12 cellular contexts compared by ENCODE assay signal in the genomic region with DNA sequence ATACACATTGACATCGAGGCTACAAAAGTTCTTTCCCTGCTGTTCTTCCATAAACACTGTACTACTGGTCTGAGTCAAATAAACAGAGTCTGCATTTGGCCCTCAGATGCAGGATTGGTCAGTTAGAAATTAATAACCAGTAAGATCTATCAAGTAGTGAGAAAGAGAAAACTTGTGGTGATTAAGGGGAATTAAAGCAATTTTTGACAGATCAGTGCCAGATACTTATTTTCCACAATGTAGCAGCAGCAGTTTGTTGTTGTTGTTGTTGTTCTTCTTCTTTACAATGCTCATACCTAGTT.
A peak's percentile ranks its signal among the peaks of the same experiment; 100 is the strongest.
DNase-seq lines count a peak whose midpoint lies in the region; ATAC-seq and TF ChIP-seq lines count a peak whose summit lies in the region.
"Had no signal": no experiment of that assay in that cellular context is flagged by ENCODE, and none has a peak within 500 bp of the region (broad histone marks: within the 10 kb centered on the region; RNA-seq: fewer than 3 reads in every experiment).

No MANE protein-coding gene starts in this region.

- H3K9me3 Mint-ChIP-seq in activated CD8-positive, alpha-beta T cell treated with anti-CD3 and anti-CD28 coated beads for 36 hours: no peaks in the 10 kb centered on the region
- no peaks in the 10 kb centered on the region for H3K9me3 Mint-ChIP-seq in mesothelial cell of epicardium
- H3K9me3 Mint-ChIP-seq: CD14-positive monocyte, nephron had no signal

- H3K27me3 ChIP-seq in A673 (replicated peaks; ENCODE audit: insufficient read depth, low read depth, low read length, poor library complexity) (no peaks in the 10 kb centered on the region), vagina (no peaks in the 10 kb centered on the region)

- H3K4me1 Mint-ChIP-seq in activated CD8-positive, alpha-beta T cell treated with anti-CD3 and anti-CD28 coated beads for 36 hours (ENCODE audit: low read depth): peaks cover 52% of the 10 kb centered on the region
- H3K4me1 Mint-ChIP-seq in mesothelial cell of epicardium: peaks cover 50% of the 10 kb centered on the region

- ATAC-seq in GM19452 (IDR thresholded peaks at IDR 0.05; ENCODE audit: unreplicated experiment): peak; percentile 29
- ATAC-seq in activated CD8-positive, alpha-beta T cell treated with anti-CD3 and anti-CD28 coated beads for 36 hours: no peak
- no peak for ATAC-seq in HG03565 (IDR thresholded peaks at IDR 0.05; ENCODE audit: unreplicated experiment)
- no peak for ATAC-seq in omental fat pad (ENCODE audit: low FRiP score)

- peak overlapping the region; percentile 64 for H3K4me3 Mint-ChIP-seq in activated CD8-positive, alpha-beta T cell treated with anti-CD3 and anti-CD28 coated beads for 36 hours
- peak overlapping the region; percentile 40 for H3K4me3 Mint-ChIP-seq in mesothelial cell of epicardium

- H3K9me3 ChIP-seq in A673 (ENCODE audit: low read depth, low read length, poor library complexity, severe bottlenecking): no peaks in the 10 kb centered on the region
- no peaks in the 10 kb centered on the region for H3K9me3 ChIP-seq in vagina

- H3K27ac ChIP-seq in A673 (ENCODE audit: low read depth, low read length, poor library complexity, severe bottlenecking) (no peak overlapping the region), vagina (no peak overlapping the region)

- intact Hi-C loops in A673 (cut with micrococcal nuclease; ENCODE audit: unreplicated experiment): no loop called here
- intact Hi-C loops in activated CD8-positive, alpha-beta T cell treated with anti-CD3 and anti-CD28 coated beads for 36 hours (cut with micrococcal nuclease): no loop called here
- intact Hi-C loops in vagina (cut with DNase I): no loop called here

- H3K36me3 ChIP-seq in A673 (ENCODE audit: insufficient read depth, low read length, poor library complexity, severe bottlenecking) (no peaks in the 10 kb centered on the region), vagina (no peaks in the 10 kb centered on the region)

- H3K4me3 ChIP-seq in A673 (ENCODE audit: low read depth, low read length, poor library complexity, severe bottlenecking) (peak overlapping the region; percentile 14), vagina (no peak overlapping the region)

- CTCF ChIA-PET in A673 (lab: Charles Lee): no interaction called here
- CTCF ChIA-PET in activated CD8-positive, alpha-beta T cell treated with anti-CD3 and anti-CD28 coated beads for 36 hours (lab: Charles Lee): interaction anchor here (1.0 kb wide), 1 partner anchor 19 kb away, joined by 3 read pairs; no protein-coding TSS in a partner anchor

- POLR2A ChIA-PET in A673 (lab: Charles Lee; ENCODE audit: low non-redundant PET): no interaction called here
- POLR2A ChIA-PET in activated CD8-positive, alpha-beta T cell treated with anti-CD3 and anti-CD28 coated beads for 36 hours (lab: Charles Lee): no interaction called here

- no peaks in the 10 kb centered on the region for H3K27me3 Mint-ChIP-seq in activated CD8-positive, alpha-beta T cell treated with anti-CD3 and anti-CD28 coated beads for 36 hours
- H3K27me3 Mint-ChIP-seq in mesothelial cell of epicardium (ENCODE audit: low read depth): no peaks in the 10 kb centered on the region

- H3K4me1 ChIP-seq in A673 (ENCODE audit: insufficient read depth, low read length, poor library complexity, severe bottlenecking): peaks cover 70% of the 10 kb centered on the region
- H3K4me1 ChIP-seq in vagina: peaks cover 13% of the 10 kb centered on the region

- H3K36me3 Mint-ChIP-seq in activated CD8-positive, alpha-beta T cell treated with anti-CD3 and anti-CD28 coated beads for 36 hours (ENCODE audit: low read depth): no peaks in the 10 kb centered on the region
- H3K36me3 Mint-ChIP-seq in mesothelial cell of epicardium: no peaks in the 10 kb centered on the region
- H3K36me3 Mint-ChIP-seq: CD14-positive monocyte had no signal

- BruUV-seq in A673 (replicated peaks; lab: Mats Ljungman, UMichigan): no TSS peak

- DNase-seq in A673 (ENCODE audit: low spot score) (no peak), mesothelial cell of epicardium (ENCODE audit: low spot score in 2 of 2, unreplicated experiment in 2 of 2) (no peak), OCI-M1 (lab: John Stamatoyannopoulos, UW) (no peak), omental fat pad (ENCODE audit: low spot score) (no peak), vagina (ENCODE audit: extremely low spot score in 2 of 2) (no peak)
- no peak for DNase-seq in activated CD8-positive, alpha-beta T cell treated with anti-CD3 and anti-CD28 coated beads for 36 hours
- DNase-seq: activated CD8-positive, alpha-beta memory T cell treated with anti-CD3 and anti-CD28 coated beads for 24 hours; NCI-H2081 treated with DMSO at 0.1 percent for 48 hours had no signal

- TF ChIP-seq POLR2A in vagina (IDR thresholded peaks at IDR 0.05): no peak

- TF ChIP-seq CTCF in A673 (conservative IDR thresholded peaks at IDR 0.05; ENCODE audit: low read depth, low read length) (no peak), mesothelial cell of epicardium (IDR thresholded peaks at IDR 0.05; ENCODE audit: unreplicated experiment) (no peak), omental fat pad (IDR thresholded peaks at IDR 0.05) (no peak), vagina (IDR thresholded peaks at IDR 0.05) (no peak)
- no peak for TF ChIP-seq CTCF in activated CD8-positive, alpha-beta T cell treated with anti-CD3 and anti-CD28 coated beads for 36 hours (IDR thresholded peaks at IDR 0.05)

- H3K27ac Mint-ChIP-seq in activated CD8-positive, alpha-beta T cell treated with anti-CD3 and anti-CD28 coated beads for 36 hours: peak overlapping the region; percentile 73
- H3K27ac Mint-ChIP-seq in mesothelial cell of epicardium: peak overlapping the region; percentile 58
- H3K27ac Mint-ChIP-seq: CD14-positive monocyte, nephron had no signal
